ENCODE assay signal across 15 cellular contexts in genomic region chr21:33058468-33059318, GRCh38. TPM values are rescaled to one million over a fixed set of nuclear protein-coding genes. Genes with fewer than 3 reads are reported as not detected.
DNase-seq lines count a peak whose midpoint lies in the region; ATAC-seq and TF ChIP-seq lines count a peak whose summit lies in the region.
"Had no signal": no experiment of that assay in that cellular context is flagged by ENCODE, and none has a peak within 500 bp of the region (broad histone marks: within the 10 kb centered on the region; RNA-seq: fewer than 3 reads in every experiment).

No MANE protein-coding gene starts in this region.

- peak overlapping the region; percentile 50 for H3K4me3 ChIP-seq in SJCRH30

- DNase-seq in natural killer cell treated with Interleukin-12 subunit alpha and Interleukin-12 subunit beta and Interleukin-15 and Interleukin-18, amount 100 ng/mL, for 72 hours (ENCODE audit: low spot score) = no peak
- DNase-seq in natural killer cell (no peak), SJCRH30 (peak; percentile 91 to 95), hypothalamus (lab: John Stamatoyannopoulos, UW) (peak in 34 of 51 donors; percentile 14 to 73 (median 40)), NCI-H2081 (lab: John Stamatoyannopoulos, UW) (no peak), NCI-H524 treated with DMSO at 0.1 percent for 48 hours (lab: John Stamatoyannopoulos, UW) (no peak)
- DNase-seq: activated B cell treated with CpG ODN at 0.5 μM for 24 hours; cortex of kidney; stimulated activated CD4-positive, alpha-beta T cell treated with anti-CD3 and anti-CD28 coated beads, Interleukin-4, amount 100 ng/mL, for 1 hour; stimulated activated naive CD8-positive, alpha-beta T cell treated with anti-CD3 and anti-CD28 coated beads, Interleukin-15, Interleukin-2, amounts not matched to agents 100 U/mL and 50 U/mL, for 24 hours had no signal

- no peaks in the 10 kb centered on the region for H3K9me3 ChIP-seq in SJCRH30 (replicated peaks)

- H3K9me3 Mint-ChIP-seq in natural killer cell treated with Interleukin-12 subunit alpha and Interleukin-12 subunit beta and Interleukin-15 and Interleukin-18, amount 100 ng/mL, for 72 hours = no peaks in the 10 kb centered on the region
- H3K9me3 Mint-ChIP-seq in natural killer cell = no peaks in the 10 kb centered on the region
- no peaks in the 10 kb centered on the region for H3K9me3 Mint-ChIP-seq in stimulated activated memory B cell treated with anti-CD40 and anti-IgM and Interleukin-4, amounts not matched to agents 10 μg/mL and 1 μg/mL and 100 μg/mL, for 72 hours
- H3K9me3 Mint-ChIP-seq: activated B cell treated with CpG ODN at 0.5 μM for 24 hours had no signal

- H3K27ac ChIP-seq in SJCRH30 = peak overlapping the region; percentile 99

- peaks cover 51% of the 10 kb centered on the region for H3K4me1 ChIP-seq in SJCRH30

- H3K4me3 Mint-ChIP-seq in natural killer cell treated with Interleukin-12 subunit alpha and Interleukin-12 subunit beta and Interleukin-15 and Interleukin-18, amount 100 ng/mL, for 72 hours = peak overlapping the region; percentile 37
- no peak overlapping the region for H3K4me3 Mint-ChIP-seq in natural killer cell
- H3K4me3 Mint-ChIP-seq in stimulated activated memory B cell treated with anti-CD40 and anti-IgM and Interleukin-4, amounts not matched to agents 10 μg/mL and 1 μg/mL and 100 μg/mL, for 72 hours = no peak overlapping the region
- H3K4me3 Mint-ChIP-seq: activated B cell treated with CpG ODN at 0.5 μM for 24 hours had no signal

- peaks cover 32 to 35% of the 10 kb centered on the region in 2 donors for H3K4me1 Mint-ChIP-seq in natural killer cell treated with Interleukin-12 subunit alpha and Interleukin-12 subunit beta and Interleukin-15 and Interleukin-18, amount 100 ng/mL, for 72 hours (ENCODE audit: low read depth in 2 of 2)
- peaks cover 24 to 28% of the 10 kb centered on the region in 2 donors for H3K4me1 Mint-ChIP-seq in natural killer cell
- no peaks in the 10 kb centered on the region for H3K4me1 Mint-ChIP-seq in stimulated activated memory B cell treated with anti-CD40 and anti-IgM and Interleukin-4, amounts not matched to agents 10 μg/mL and 1 μg/mL and 100 μg/mL, for 72 hours
- H3K4me1 Mint-ChIP-seq: activated B cell treated with CpG ODN at 0.5 μM for 24 hours had no signal

- no peaks in the 10 kb centered on the region for H3K27me3 ChIP-seq in SJCRH30

- H3K36me3 Mint-ChIP-seq in natural killer cell treated with Interleukin-12 subunit alpha and Interleukin-12 subunit beta and Interleukin-15 and Interleukin-18, amount 100 ng/mL, for 72 hours = no peaks in the 10 kb centered on the region
- no peaks in the 10 kb centered on the region for H3K36me3 Mint-ChIP-seq in natural killer cell
- no peaks in the 10 kb centered on the region for H3K36me3 Mint-ChIP-seq in stimulated activated memory B cell treated with anti-CD40 and anti-IgM and Interleukin-4, amounts not matched to agents 10 μg/mL and 1 μg/mL and 100 μg/mL, for 72 hours

- ATAC-seq in natural killer cell treated with Interleukin-12 subunit alpha and Interleukin-12 subunit beta and Interleukin-15 and Interleukin-18, amount 100 ng/mL, for 72 hours = no peak
- ATAC-seq in natural killer cell (no peak), GM19397 (IDR thresholded peaks at IDR 0.05; ENCODE audit: unreplicated experiment) (no peak)
- ATAC-seq in stimulated activated memory B cell treated with anti-CD40 and anti-IgM and Interleukin-4, amounts not matched to agents 10 μg/mL and 1 μg/mL and 100 μg/mL, for 72 hours = no peak
- ATAC-seq: stimulated activated naive CD8-positive, alpha-beta T cell treated with anti-CD3 and anti-CD28 coated beads, Interleukin-15, Interleukin-2, amounts not matched to agents 100 U/mL and 50 U/mL, for 24 hours had no signal

- H3K27ac Mint-ChIP-seq in natural killer cell treated with Interleukin-12 subunit alpha and Interleukin-12 subunit beta and Interleukin-15 and Interleukin-18, amount 100 ng/mL, for 72 hours = peak overlapping the region; percentile 8 to 57
- no peak overlapping the region for H3K27ac Mint-ChIP-seq in natural killer cell
- no peak overlapping the region for H3K27ac Mint-ChIP-seq in stimulated activated memory B cell treated with anti-CD40 and anti-IgM and Interleukin-4, amounts not matched to agents 10 μg/mL and 1 μg/mL and 100 μg/mL, for 72 hours
- H3K27ac Mint-ChIP-seq: activated B cell treated with CpG ODN at 0.5 μM for 24 hours had no signal

- TF ChIP-seq CTCF in natural killer cell (IDR thresholded peaks at IDR 0.05) = no peak

- H3K36me3 ChIP-seq in SJCRH30 = no peaks in the 10 kb centered on the region

- H3K27me3 Mint-ChIP-seq in natural killer cell treated with Interleukin-12 subunit alpha and Interleukin-12 subunit beta and Interleukin-15 and Interleukin-18, amount 100 ng/mL, for 72 hours = peaks cover 14 to 16% of the 10 kb centered on the region in 2 donors
- peaks cover 25 to 39% of the 10 kb centered on the region in 2 donors for H3K27me3 Mint-ChIP-seq in natural killer cell (ENCODE audit: low read depth in 2 of 2)
- peaks cover 73% of the 10 kb centered on the region for H3K27me3 Mint-ChIP-seq in stimulated activated memory B cell treated with anti-CD40 and anti-IgM and Interleukin-4, amounts not matched to agents 10 μg/mL and 1 μg/mL and 100 μg/mL, for 72 hours

- intact Hi-C loops in natural killer cell (cut with micrococcal nuclease) = no loop called here

RNA-seq across cellular contexts. Expression of gene OLIG1, which starts 11.2 kb away (rescaled TPM):
- total RNA-seq in natural killer cell treated with Interleukin-12 subunit alpha and Interleukin-12 subunit beta and Interleukin-15 and Interleukin-18, amount 100 ng/mL, for 72 hours = under 1 TPM in 1 of 2 donors, not detected in 1; 0.20 TPM
- 1 to 10 TPM in 1 of 3 donors, under 1 TPM in 2; 0.47 to 1.4 (median 0.48) TPM for total RNA-seq in natural killer cell
- total RNA-seq in SJCRH30 (2014; rRNA removed; shearing (Covaris generic)) = 2.9 and 3.3 TPM in 2 replicates
- total RNA-seq: activated B cell treated with CpG ODN at 0.5 μM for 24 hours, fibroblast of lung, M059J, pulmonary artery endothelial cell had no signal

RNA-seq across cellular contexts. Expression of gene OLIG2, which starts 33.0 kb away (rescaled TPM):
- not detected for total RNA-seq in natural killer cell treated with Interleukin-12 subunit alpha and Interleukin-12 subunit beta and Interleukin-15 and Interleukin-18, amount 100 ng/mL, for 72 hours
- total RNA-seq in natural killer cell = not detected
- 15.9 and 17.2 TPM in 2 replicates for total RNA-seq in SJCRH30 (2014; rRNA removed; shearing (Covaris generic))
- total RNA-seq: activated B cell treated with CpG ODN at 0.5 μM for 24 hours, fibroblast of lung, M059J, pulmonary artery endothelial cell had no signal

Comparison
In these comparisons a context has a peak if more than half of its experiments do, and no peak if none do; other contexts are left out.
1. H3K27ac Mint-ChIP-seq: peak in natural killer cell treated with Interleukin-12 subunit alpha and Interleukin-12 subunit beta and Interleukin-15 and Interleukin-18, amount 100 ng/mL, for 72 hours (2 of 2); none in natural killer cell (0 of 2) and stimulated activated memory B cell treated with anti-CD40 and anti-IgM and Interleukin-4, amounts not matched to agents 10 μg/mL and 1 μg/mL and 100 μg/mL, for 72 hours (single experiment).
2. DNase-seq: peak in SJCRH30 (2 of 2) and hypothalamus (34 of 51); none in natural killer cell treated with Interleukin-12 subunit alpha and Interleukin-12 subunit beta and Interleukin-15 and Interleukin-18, amount 100 ng/mL, for 72 hours (single experiment), natural killer cell (single experiment), NCI-H2081 (0 of 2) and NCI-H524 treated with DMSO at 0.1 percent for 48 hours (single experiment).
3. RNA of gene OLIG2, which starts 33.0 kb away (total RNA-seq): 15.9 to 17.2 TPM in SJCRH30; not detected in natural killer cell treated with Interleukin-12 subunit alpha and Interleukin-12 subunit beta and Interleukin-15 and Interleukin-18, amount 100 ng/mL, for 72 hours and not detected in natural killer cell; every median in the first group is over 10 times any median in the second.